In the genomic region with DNA sequence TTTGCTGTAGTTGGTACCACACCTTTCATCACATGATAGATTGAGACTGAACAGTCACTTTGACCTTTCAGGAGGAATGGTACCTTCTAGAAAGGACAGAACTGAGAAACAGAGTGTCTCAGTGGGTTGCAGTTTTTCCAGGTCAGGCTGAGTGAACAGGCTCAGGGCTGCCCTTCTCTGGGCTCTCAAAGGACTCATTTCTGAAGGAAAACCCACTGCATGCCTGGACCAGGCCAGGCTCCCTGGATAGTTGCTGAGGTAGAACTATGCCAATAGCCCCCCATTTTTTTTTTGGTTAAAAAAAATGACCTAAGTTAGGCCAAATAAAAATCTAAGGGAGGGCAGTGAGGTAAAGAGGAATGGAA, we compare ENCODE assay signal across 25 cellular contexts.
DNase-seq lines count a peak whose midpoint lies in the region; ATAC-seq, FAIRE-seq and TF ChIP-seq lines count a peak whose summit lies in the region.
"Had no signal": no experiment of that assay in that cellular context is flagged by ENCODE, and none has a peak within 500 bp of the region (broad histone marks: within the 10 kb centered on the region; RNA-seq: fewer than 3 reads in every experiment).

No MANE protein-coding gene starts in this region.

- H3K9me3 Mint-ChIP-seq in Calu3 (ENCODE audit: low read depth, unreplicated experiment) (no peaks in the 10 kb centered on the region), H9 (no peaks in the 10 kb centered on the region)
- H3K9me3 Mint-ChIP-seq: activated B cell treated with CpG ODN at 0.5 μM for 24 hours; activated CD4-positive, alpha-beta memory T cell treated with anti-CD3 and anti-CD28 coated beads for 36 hours; activated T-helper 2 cell treated with anti-CD3 and anti-CD28 coated beads, Interferon-gamma antibody, Interleukin-2, Interleukin-4, amounts not matched to agents 10 μg/mL and 5 μg/mL and 100 μg/mL, durations not matched to agents 14 hours and 24 hours and 36 hours; CD4-positive, alpha-beta T cell; natural killer cell treated with Interleukin-12 subunit alpha and Interleukin-12 subunit beta and Interleukin-15 and Interleukin-18, amount 100 ng/mL, for 72 hours had no signal

- no peak overlapping the region for H3K4me2 ChIP-seq in H9 (ENCODE audit: insufficient read depth, insufficient read length, low read length)
- H3K4me2 ChIP-seq in K562 (ENCODE audit: insufficient read depth, low read length), result no peak overlapping the region

- H4K20me1 ChIP-seq in H9 (ENCODE audit: control insufficient read depth, insufficient read depth, insufficient read length) (no peaks in the 10 kb centered on the region), K562 (replicated peaks; ENCODE audit: control insufficient read depth, insufficient read depth, low read length) (no peaks in the 10 kb centered on the region)

- H3K4me3 ChIP-seq in K562 (no peak overlapping the region), neuron (ENCODE audit: low read length) (no peak overlapping the region)
- H3K4me3 ChIP-seq: pancreas, right atrium auricular region, stomach, tibial nerve had no signal

- TF ChIP-seq RAD21 in K562 (CRISPR knock-in tag; conservative IDR thresholded peaks at IDR 0.05 in 1 of 2, IDR thresholded peaks at IDR 0.05 in 1 of 2), result no peak

- TF ChIP-seq CTCF in Calu3 (IDR thresholded peaks at IDR 0.05; ENCODE audit: unreplicated experiment), result no peak
- no peak; the same call in 2 of the 3 replicates for TF ChIP-seq CTCF in H9 (conservative IDR thresholded peaks at IDR 0.05)
- no peak for TF ChIP-seq CTCF in K562 (IDR thresholded peaks at IDR 0.05 in 2 of 3, conservative IDR thresholded peaks at IDR 0.05 in 1 of 3; ENCODE audit: insufficient read depth in 2 of 3, low read depth in 1 of 3, low read length in 3 of 3)

- H3K9me1 ChIP-seq in K562 (ENCODE audit: control insufficient read depth, insufficient read depth, low read length), result no peaks in the 10 kb centered on the region

- no peak overlapping the region for H3K14ac ChIP-seq in H9 (ENCODE audit: insufficient read depth, low read length)

- H3K9ac ChIP-seq in H9 (ENCODE audit: extremely low read depth, insufficient read length, low read length) (no peak overlapping the region), K562 (ENCODE audit: insufficient read depth in 1 of 2, low read depth in 2 of 2, low read length in 2 of 2) (no peak overlapping the region)

- H3K36me3 ChIP-seq in K562 (ENCODE audit: control insufficient read depth, insufficient read depth, low read length) (no peaks in the 10 kb centered on the region), neuron (ENCODE audit: insufficient read depth, low read length) (no peaks in the 10 kb centered on the region)
- H3K36me3 ChIP-seq: pancreas, right atrium auricular region, stomach, tibial nerve had no signal

- H2BK20ac ChIP-seq in H9 (ENCODE audit: low read depth, low read length, poor library complexity, severe bottlenecking), result no peak overlapping the region

- H3K4me1 ChIP-seq in H9 (ENCODE audit: insufficient read depth, low read length) (no peaks in the 10 kb centered on the region; the same call in 1 of the 2 replicates), K562 (replicated peaks in 1 of 2; ENCODE audit: control insufficient read depth in 2 of 2, insufficient read depth in 2 of 2, low read length in 2 of 2) (peaks cover 0 to 7% of the 10 kb centered on the region in 2 experiments; a peak in 3 of 5 replicates), neuron (ENCODE audit: insufficient read depth, low read length) (peaks cover 19% of the 10 kb centered on the region)
- H3K4me1 ChIP-seq: tibial nerve had no signal

- no peak overlapping the region for H3K4me3 Mint-ChIP-seq in Calu3 (ENCODE audit: low read depth, unreplicated experiment)
- no peak overlapping the region for H3K4me3 Mint-ChIP-seq in H9
- H3K4me3 Mint-ChIP-seq: activated B cell treated with CpG ODN at 0.5 μM for 24 hours; activated CD4-positive, alpha-beta memory T cell treated with anti-CD3 and anti-CD28 coated beads for 36 hours; CD4-positive, alpha-beta T cell; natural killer cell treated with Interleukin-12 subunit alpha and Interleukin-12 subunit beta and Interleukin-15 and Interleukin-18, amount 100 ng/mL, for 72 hours had no signal

- no peak overlapping the region for H3T11ph ChIP-seq in H9 (ENCODE audit: low read length)

- H3K23ac ChIP-seq in H9 (ENCODE audit: insufficient read length, low read depth, low read length), result no peak overlapping the region

- H3K23me2 ChIP-seq in H9 (ENCODE audit: insufficient read length, low read depth, low read length, poor library complexity, severe bottlenecking), result no peaks in the 10 kb centered on the region

- H3K36me3 Mint-ChIP-seq in Calu3 (ENCODE audit: insufficient read depth, unreplicated experiment) (no peaks in the 10 kb centered on the region), H9 (ENCODE audit: insufficient read depth in 1 of 3, low read depth in 3 of 3) (no peaks in the 10 kb centered on the region)
- H3K36me3 Mint-ChIP-seq: activated CD4-positive, alpha-beta memory T cell treated with anti-CD3 and anti-CD28 coated beads for 36 hours; natural killer cell treated with Interleukin-12 subunit alpha and Interleukin-12 subunit beta and Interleukin-15 and Interleukin-18, amount 100 ng/mL, for 72 hours had no signal

- CTCF ChIA-PET in Calu3 (lab: Charles Lee) (interaction anchor here (0.7 to 3.9 kb wide), 22 partner anchors 15 to 306 kb away, joined by 3 to 75 read pairs (median 6); no protein-coding TSS in a partner anchor), K562 (lab: Yijun Ruan, JAX; ENCODE audit: low intra/inter-chr PET ratio) (interaction anchor here (0.7 to 1.2 kb wide), 3 partner anchors 152 to 383 kb away, joined by 3 to 8 read pairs (median 3); no protein-coding TSS in a partner anchor)

- H2BK5ac ChIP-seq in H9 (ENCODE audit: insufficient read length, low read length), result no peak overlapping the region

- H3K4me1 Mint-ChIP-seq in Calu3 (ENCODE audit: low read depth, unreplicated experiment), result peaks cover 20% of the 10 kb centered on the region
- H3K4me1 Mint-ChIP-seq in H9, result peaks cover 9 to 13% of the 10 kb centered on the region in 2 experiments
- H3K4me1 Mint-ChIP-seq: activated B cell treated with CpG ODN at 0.5 μM for 24 hours had no signal

- no peak overlapping the region for H3K56ac ChIP-seq in H9 (ENCODE audit: insufficient read length, low read depth, low read length)

- no peak for FAIRE-seq in K562 (lab: Jason Lieb, UNC)
- FAIRE-seq: G401.6, HTR-8/SVneo, pancreas had no signal

- peak overlapping the region; percentile 2 for H3K27ac Mint-ChIP-seq in Calu3 (ENCODE audit: unreplicated experiment)
- H3K27ac Mint-ChIP-seq in H9, result no peak overlapping the region
- H3K27ac Mint-ChIP-seq: activated B cell treated with CpG ODN at 0.5 μM for 24 hours; activated CD4-positive, alpha-beta memory T cell treated with anti-CD3 and anti-CD28 coated beads for 36 hours; activated T-helper 2 cell treated with anti-CD3 and anti-CD28 coated beads, Interferon-gamma antibody, Interleukin-2, Interleukin-4, amounts not matched to agents 10 μg/mL and 5 μg/mL and 100 μg/mL, durations not matched to agents 14 hours and 24 hours and 36 hours; CD4-positive, alpha-beta T cell; natural killer cell treated with Interleukin-12 subunit alpha and Interleukin-12 subunit beta and Interleukin-15 and Interleukin-18, amount 100 ng/mL, for 72 hours had no signal

- TF ChIP-seq POLR2A in K562 (conservative IDR thresholded peaks at IDR 0.05), result no peak

- H2AFZ ChIP-seq in H9 (ENCODE audit: low read length), result peak overlapping the region; percentile 44
- peak overlapping the region; percentile 66 for H2AFZ ChIP-seq in K562 (ENCODE audit: low read depth, low read length)
- peak overlapping the region; percentile 37 for H2AFZ ChIP-seq in neuron (ENCODE audit: low read depth, low read length)

- no peak overlapping the region for H2BK12ac ChIP-seq in H9 (ENCODE audit: insufficient read length, low read depth, low read length)

- H2BK120ac ChIP-seq in H9 (ENCODE audit: low read depth, low read length, poor library complexity, severe bottlenecking), result no peak overlapping the region

- no TSS peak for BruUV-seq in Calu3 (replicated peaks; lab: Mats Ljungman, UMichigan)
- no TSS peak for BruUV-seq in K562 (replicated peaks; lab: Mats Ljungman, UMichigan)

- no peak for ATAC-seq in K562
- ATAC-seq: natural killer cell treated with Interleukin-12 subunit alpha and Interleukin-12 subunit beta and Interleukin-15 and Interleukin-18, amount 100 ng/mL, for 72 hours had no signal

- H4K91ac ChIP-seq in H9 (ENCODE audit: insufficient read length, low read depth, low read length), result no peak overlapping the region

- H3K27ac ChIP-seq in H9 (ENCODE audit: insufficient read length, low read depth, low read length), result no peak overlapping the region
- no peak overlapping the region for H3K27ac ChIP-seq in K562 (ENCODE audit: extremely low read depth, low read depth, low read length)
- H3K27ac ChIP-seq: pancreas, right atrium auricular region, tibial nerve had no signal

- H3K27me3 ChIP-seq in H9 (ENCODE audit: insufficient read depth, low read length), result no peaks in the 10 kb centered on the region
- H3K27me3 ChIP-seq in K562 (ENCODE audit: control insufficient read depth in 2 of 2, insufficient read depth in 2 of 2, low read length in 2 of 2), result no peaks in the 10 kb centered on the region
- no peaks in the 10 kb centered on the region for H3K27me3 ChIP-seq in neuron (ENCODE audit: insufficient read depth, low read length)
- H3K27me3 ChIP-seq: pancreas, right atrium auricular region, stomach, tibial nerve had no signal

- H4K8ac ChIP-seq in H9 (replicated peaks; ENCODE audit: insufficient read length, low read depth, low read length), result no peak overlapping the region

- no peaks in the 10 kb centered on the region for H3K79me1 ChIP-seq in H9 (ENCODE audit: insufficient read depth, low read depth, low read length, poor library complexity, severe bottlenecking)

- DNase-seq in Calu3 (no peak), H9 (no peak), K562 (ENCODE audit: extremely low read depth in 1 of 4, low spot score in 3 of 4) (no peak), NCI-H1694 (lab: John Stamatoyannopoulos, UW) (no peak), AG20443 (ENCODE audit: low spot score) (no peak)
- DNase-seq in stimulated activated CD4-positive, alpha-beta T cell treated with anti-CD3 and anti-CD28 coated beads, Interleukin-4, amount 100 ng/mL, for 4 hours, result no peak
- DNase-seq: activated B cell treated with CpG ODN at 0.5 μM for 24 hours; activated CD8-positive, alpha-beta memory T cell treated with anti-CD3 and anti-CD28 coated beads, Interleukin-2, amount 50 U/mL, for 48 hours; effector CD8-positive, alpha-beta T cell; foreskin melanocyte; GOT3; NCI-H1092; NCI-H1930; T1000 had no signal

- TF ChIP-seq EP300 in K562 (IDR thresholded peaks at IDR 0.05; ENCODE audit: low read length), result no peak

- no peak overlapping the region for H2BK15ac ChIP-seq in H9 (ENCODE audit: low read depth, low read length)

- intact Hi-C loops in Calu3 (cut with micrococcal nuclease; ENCODE audit: unreplicated experiment), result loop anchor here (1.0 to 10.0 kb wide), 7 partner anchors 46 to 260 kb away; a partner anchor contains a TSS
- intact Hi-C loops in K562 (cut with micrococcal nuclease), result loop anchor here (1.0 to 5.0 kb wide), 5 partner anchors 52 to 260 kb away; no protein-coding TSS in a partner anchor

- no peak overlapping the region for H2AK5ac ChIP-seq in H9 (ENCODE audit: insufficient read length, low read length)

- no peak overlapping the region for H3K4ac ChIP-seq in H9 (ENCODE audit: low read depth, low read length)

- no peak overlapping the region for H3K18ac ChIP-seq in H9 (ENCODE audit: insufficient read length, low read depth, low read length)

- in situ Hi-C loops in K562 (cut with MboI), result loop anchor here (10.0 kb wide), 1 partner anchor 264 kb away; no protein-coding TSS in a partner anchor

- H3K27me3 Mint-ChIP-seq in Calu3 (ENCODE audit: unreplicated experiment), result no peaks in the 10 kb centered on the region
- no peaks in the 10 kb centered on the region for H3K27me3 Mint-ChIP-seq in H9 (ENCODE audit: low read depth)
- H3K27me3 Mint-ChIP-seq: activated CD4-positive, alpha-beta memory T cell treated with anti-CD3 and anti-CD28 coated beads for 36 hours; CD4-positive, alpha-beta T cell had no signal

- H4K5ac ChIP-seq in H9 (ENCODE audit: insufficient read length, low read depth, low read length), result no peak overlapping the region

- POLR2A ChIA-PET in K562 (lab: Yijun Ruan, JAX), result interaction anchor here (0.9 to 1.7 kb wide), 4 partner anchors 147 to 250 kb away, joined by 3 to 5 read pairs (median 4); a partner anchor contains a TSS

- no peaks in the 10 kb centered on the region for H3K79me2 ChIP-seq in H9 (ENCODE audit: insufficient read depth, low read length)
- H3K79me2 ChIP-seq in K562 (ENCODE audit: control insufficient read depth, insufficient read depth, low read length), result no peaks in the 10 kb centered on the region

- H3K9me3 ChIP-seq in H9 (ENCODE audit: control insufficient read depth, low read depth, low read length) (no peaks in the 10 kb centered on the region), K562 (replicated peaks; ENCODE audit: control insufficient read depth, insufficient read depth, low read depth, low read length) (no peaks in the 10 kb centered on the region; the same call in 1 of the 2 replicates), neuron (ENCODE audit: low read length) (no peaks in the 10 kb centered on the region)
- H3K9me3 ChIP-seq: pancreas, right atrium auricular region, stomach, tibial nerve had no signal
